Comparison of ENCODE assay signal across 25 cellular contexts in genomic region chr4:90977726-90978125, GRCh38.
"Had no signal": no experiment of that assay in that cellular context is flagged by ENCODE, and none has a peak within 500 bp of the region (broad histone marks: within the 10 kb centered on the region; RNA-seq: fewer than 3 reads in every experiment).

No MANE protein-coding gene starts in this region.

- H3K4me3 ChIP-seq: coronary artery, dorsolateral prefrontal cortex, esophagus squamous epithelium, gastrocnemius medialis, heart right ventricle, left lung, lower lobe of right lung, mucosa of descending colon had no signal

- DNase-seq: dermis blood vessel endothelial cell; dorsolateral prefrontal cortex; effector CD4-positive, alpha-beta T cell; effector memory CD4-positive, alpha-beta T cell; erythroblast; esophagus squamous epithelium; foreskin fibroblast; foreskin melanocyte; gastrocnemius medialis; glutamatergic neuron; head of caudate nucleus; heart right ventricle; hippocampal formation; left cardiac atrium; left lung; left ventricle myocardium superior; lower lobe of right lung; mesenchymal stem cell; mucosa of descending colon had no signal

- H3K9me3 ChIP-seq: esophagus squamous epithelium, gastrocnemius medialis, heart right ventricle, left lung, lower lobe of right lung, mucosa of descending colon had no signal

- H3K27me3 ChIP-seq: dorsolateral prefrontal cortex, esophagus squamous epithelium, gastrocnemius medialis, heart right ventricle, left lung had no signal

- H3K36me3 ChIP-seq: esophagus squamous epithelium, gastrocnemius medialis, heart right ventricle, left lung, lower lobe of right lung had no signal

- H3K4me1 ChIP-seq: esophagus squamous epithelium, gastrocnemius medialis, heart right ventricle, left lung, lower lobe of right lung had no signal

- FAIRE-seq: colon, islet of Langerhans, keratinocyte had no signal

- ATAC-seq: esophagus mucosa, gastrocnemius medialis, heart right ventricle, left cardiac atrium, left lung, left ventricle myocardium superior, lower lobe of right lung, mucosa of descending colon had no signal

- H3K27ac ChIP-seq: coronary artery, dorsolateral prefrontal cortex, epithelial cell of prostate, esophagus squamous epithelium, gastrocnemius medialis, heart right ventricle, left lung, lower lobe of right lung had no signal
